Comparison of ENCODE assay signal across 19 cellular contexts in genomic region chr6:88599561-88599960, GRCh38.
DNase-seq lines count a peak whose midpoint lies in the region; ATAC-seq and TF ChIP-seq lines count a peak whose summit lies in the region.
"Had no signal": no experiment of that assay in that cellular context is flagged by ENCODE, and none has a peak within 500 bp of the region (broad histone marks: within the 10 kb centered on the region; RNA-seq: fewer than 3 reads in every experiment).

No MANE protein-coding gene starts in this region.

- no peak for TF ChIP-seq RAD21 in HCT116 (IDR thresholded peaks at IDR 0.05; ENCODE audit: low read depth)

- peaks cover 4% of the 10 kb centered on the region; the same call in 1 of the 2 replicates for H3K27me3 ChIP-seq in HCT116 (ENCODE audit: insufficient read depth, low read length)
- no peaks in the 10 kb centered on the region for H3K27me3 ChIP-seq in suprapubic skin
- H3K27me3 ChIP-seq: body of pancreas, hepatocyte had no signal

- no peak overlapping the region for H3K4me2 ChIP-seq in HCT116 (ENCODE audit: low read length)
- H3K4me2 ChIP-seq: hepatocyte had no signal

- H3K9me3 ChIP-seq in HCT116 (ENCODE audit: control insufficient read depth in 1 of 2, insufficient read depth in 1 of 2, low read depth in 1 of 2, low read length in 2 of 2) (no peaks in the 10 kb centered on the region), suprapubic skin (no peaks in the 10 kb centered on the region)
- H3K9me3 ChIP-seq: body of pancreas, thoracic aorta had no signal

- no TSS peak for BruUV-seq in HCT116 (replicated peaks; lab: Mats Ljungman, UMichigan)

- TF ChIP-seq CTCF in GM12872 (IDR thresholded peaks at IDR 0.05; ENCODE audit: insufficient read depth, low read depth, low read length) = peak; percentile 44; the same call in 1 of the 3 replicates
- 0 out of 6 replicates have a peak, but pooled peaks of 1 of the 3 experiments have one; percentile 14 for TF ChIP-seq CTCF in HCT116 (IDR thresholded peaks at IDR 0.05 in 2 of 3, conservative IDR thresholded peaks at IDR 0.05 in 1 of 3; ENCODE audit: borderline replicate concordance in 1 of 3, insufficient read depth in 1 of 3, low read depth in 2 of 3, low read length in 2 of 3)
- TF ChIP-seq CTCF in suprapubic skin (IDR thresholded peaks at IDR 0.05) = no peak

- H3K36me3 ChIP-seq in HCT116 (ENCODE audit: control insufficient read depth in 1 of 2, insufficient read depth in 2 of 2, low read length in 2 of 2) (no peaks in the 10 kb centered on the region), suprapubic skin (no peaks in the 10 kb centered on the region)
- H3K36me3 ChIP-seq: thoracic aorta, WERI-Rb-1 had no signal

- H3K4me3 ChIP-seq in HCT116 (replicated peaks in 1 of 2; ENCODE audit: low read depth in 1 of 2, low read length in 2 of 2) (no peak overlapping the region), suprapubic skin (no peak overlapping the region)
- H3K4me3 ChIP-seq: body of pancreas, coronary artery, hepatocyte, thoracic aorta had no signal

- intact Hi-C loops in HCT116 (cut with micrococcal nuclease) = no loop called here

- ATAC-seq in HCT116 (peak; percentile 65), GM21367 (IDR thresholded peaks at IDR 0.05; ENCODE audit: unreplicated experiment) (no peak)
- ATAC-seq: activated CD8-positive, alpha-beta T cell treated with anti-CD3 and anti-CD28 coated beads, Interleukin-2, amount 10 ng/mL, durations not matched to agents 7 days and 5 days; body of pancreas had no signal

- no peaks in the 10 kb centered on the region for H3K79me2 ChIP-seq in HCT116 (ENCODE audit: insufficient read depth, low read length)
- H3K79me2 ChIP-seq: hepatocyte had no signal

- H3K9me2 ChIP-seq in HCT116 (ENCODE audit: insufficient read depth) = no peaks in the 10 kb centered on the region

- DNase-seq in HCT116 (ENCODE audit: low read depth, low spot score) (no peak), RPMI8226 (peak; percentile 25), iPS-NIHi11 (ENCODE audit: low spot score) (peak; percentile 32), NCI-H524 treated with DMSO at 0.1 percent for 48 hours (lab: John Stamatoyannopoulos, UW) (no peak), suprapubic skin (ENCODE audit: low spot score in 2 of 2) (no peak)
- no peak for DNase-seq in stimulated activated CD4-positive, alpha-beta T cell treated with anti-CD3 and anti-CD28 coated beads, Interleukin-2, amount 100 ng/mL, for 48 hours
- DNase-seq: activated CD8-positive, alpha-beta T cell treated with anti-CD3 and anti-CD28 coated beads, Interleukin-2, amount 10 ng/mL, durations not matched to agents 7 days and 5 days; activated T-cell treated with anti-CD3 and anti-CD28 coated beads, Interleukin-2, amount 50 U/mL, for 48 hours; body of pancreas; GOT3; NCI-H1436; NCI-H446 treated with DMSO at 0.1 percent for 48 hours; SHP77; WERI-Rb-1 had no signal

- no peak for TF ChIP-seq POLR2A in HCT116 (IDR thresholded peaks at IDR 0.05; ENCODE audit: borderline replicate concordance, extremely low read depth, insufficient read depth, insufficient read length)
- no peak for TF ChIP-seq POLR2A in suprapubic skin (IDR thresholded peaks at IDR 0.05)

- H3K9ac ChIP-seq in HCT116 (ENCODE audit: low read length) = no peak overlapping the region

- POLR2A ChIA-PET in HCT116 (lab: Charles Lee) = no interaction called here

- H4K20me1 ChIP-seq in HCT116 (ENCODE audit: insufficient read depth) = no peaks in the 10 kb centered on the region

- no peak overlapping the region for H2AFZ ChIP-seq in HCT116 (ENCODE audit: low read depth, low read length, poor library complexity, severe bottlenecking)
- H2AFZ ChIP-seq: hepatocyte had no signal

- H3K4me1 ChIP-seq in HCT116 (ENCODE audit: control insufficient read depth in 1 of 2, insufficient read depth in 2 of 2, low read length in 2 of 2) (no peaks in the 10 kb centered on the region), suprapubic skin (no peaks in the 10 kb centered on the region)
- H3K4me1 ChIP-seq: body of pancreas had no signal

- 83% methylated on average over 8 of the region's 8 CpGs for WGBS in suprapubic skin

- TF ChIP-seq EP300 in suprapubic skin (IDR thresholded peaks at IDR 0.05) = no peak

- RAD21 ChIA-PET in HCT116 (lab: Charles Lee; ENCODE audit: low non-redundant PET in 1 of 2, low total read pairs in 2 of 2, uncharacterized antibody in 2 of 2, unreplicated experiment in 2 of 2) = no interaction called here

- H3K27ac ChIP-seq in HCT116 (ENCODE audit: low read depth, low read length) = no peak overlapping the region
- no peak overlapping the region for H3K27ac ChIP-seq in suprapubic skin
- H3K27ac ChIP-seq: body of pancreas, coronary artery, hepatocyte, thoracic aorta, WERI-Rb-1 had no signal

- CTCF ChIA-PET in HCT116 (lab: Charles Lee) = no interaction called here

TF ChIP-seq in HCT116, 20 proteins besides CTCF, POLR2A, EP300 and RAD21:
- TF ChIP-seq YY1 (IDR thresholded peaks at IDR 0.05; ENCODE audit: extremely low read depth, insufficient replicate concordance, low read depth, low read length) = no peak
- no peak for TF ChIP-seq FOSL1 (IDR thresholded peaks at IDR 0.05; ENCODE audit: low read depth)
- TF ChIP-seq CBX3 (IDR thresholded peaks at IDR 0.05; ENCODE audit: low read depth) = no peak
- no peak for TF ChIP-seq CEBPB (IDR thresholded peaks at IDR 0.05; ENCODE audit: low read depth)
- no peak for TF ChIP-seq SP1 (IDR thresholded peaks at IDR 0.05; ENCODE audit: low read depth)
- TF ChIP-seq ZFX (IDR thresholded peaks at IDR 0.05) = no peak
- no peak for TF ChIP-seq MAX (IDR thresholded peaks at IDR 0.05)
- TF ChIP-seq TCF7L2 (IDR thresholded peaks at IDR 0.05; ENCODE audit: borderline replicate concordance, extremely low read depth, insufficient read depth, insufficient read length) = no peak
- TF ChIP-seq ZNF274 (IDR thresholded peaks at IDR 0.05; ENCODE audit: low read depth, low read length) = no peak
TF ChIP-seq in HCT116: peak in this region for 0.

Comparison
In these comparisons a context has a peak if more than half of its experiments do, and no peak if none do; other contexts are left out.
1. DNase-seq: peak in RPMI8226 (single experiment) and iPS-NIHi11 (single experiment); none in HCT116 (single experiment), NCI-H524 treated with DMSO at 0.1 percent for 48 hours (single experiment), suprapubic skin (0 of 2) and stimulated activated CD4-positive, alpha-beta T cell treated with anti-CD3 and anti-CD28 coated beads, Interleukin-2, amount 100 ng/mL, for 48 hours (0 of 2).